Comparison of ENCODE assay signal across 10 cellular contexts in the genomic region with DNA sequence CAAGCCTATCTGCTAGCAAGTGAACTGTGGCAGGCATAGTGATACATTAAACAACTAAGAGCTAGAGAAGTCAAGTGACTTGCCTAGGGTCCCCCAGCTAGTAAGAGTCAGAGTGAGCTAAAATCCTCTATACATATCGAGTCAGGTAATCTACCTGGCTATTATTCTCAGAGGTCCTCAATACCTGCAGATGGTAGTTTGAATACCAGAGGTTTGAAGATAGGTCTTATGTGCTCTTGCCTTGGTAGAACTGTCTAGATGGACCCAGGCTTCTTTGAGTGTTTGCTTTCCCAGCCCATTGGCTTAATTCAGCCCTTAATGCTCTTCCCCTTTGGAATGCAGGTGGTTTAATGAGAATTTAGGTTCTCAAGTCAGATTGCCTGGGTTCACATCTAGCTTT. TPM values are rescaled to one million over a fixed set of nuclear protein-coding genes. Genes with fewer than 3 reads are reported as not detected.
A peak's percentile ranks its signal among the peaks of the same experiment; 100 is the strongest.
DNase-seq lines count a peak whose midpoint lies in the region; ATAC-seq and TF ChIP-seq lines count a peak whose summit lies in the region.
"Had no signal": no experiment of that assay in that cellular context is flagged by ENCODE, and none has a peak within 500 bp of the region (broad histone marks: within the 10 kb centered on the region; RNA-seq: fewer than 3 reads in every experiment).

No MANE protein-coding gene starts in this region.

- H3K9me3 Mint-ChIP-seq in activated naive CD8-positive, alpha-beta T cell (ENCODE audit: low read depth), result no peaks in the 10 kb centered on the region
- H3K9me3 Mint-ChIP-seq in memory B cell, result no peaks in the 10 kb centered on the region

- H3K36me3 Mint-ChIP-seq in activated naive CD8-positive, alpha-beta T cell, result peaks cover 5% of the 10 kb centered on the region
- peaks cover 4% of the 10 kb centered on the region for H3K36me3 Mint-ChIP-seq in memory B cell

- no peaks in the 10 kb centered on the region for H3K27me3 Mint-ChIP-seq in activated naive CD8-positive, alpha-beta T cell
- H3K27me3 Mint-ChIP-seq in memory B cell, result no peaks in the 10 kb centered on the region

- TF ChIP-seq POLR2A in gastrocnemius medialis (IDR thresholded peaks at IDR 0.05) (no peak), testis (IDR thresholded peaks at IDR 0.05) (no peak)

- DNase-seq in AG10803 (ENCODE audit: low read depth) (no peak), HFF-Myc (ENCODE audit: extremely low read depth, low read depth) (no peak), memory B cell (ENCODE audit: low spot score in 2 of 2) (no peak), gastrocnemius medialis (no peak), KG1 (lab: John Stamatoyannopoulos, UW) (no peak), testis (no peak)
- DNase-seq: cortex of kidney had no signal

- peaks cover 0 to 12% of the 10 kb centered on the region in 2 donors for H3K4me1 ChIP-seq in gastrocnemius medialis
- peaks cover 12% of the 10 kb centered on the region for H3K4me1 ChIP-seq in testis

- no peaks in the 10 kb centered on the region for H3K9me3 ChIP-seq in gastrocnemius medialis
- H3K9me3 ChIP-seq in testis, result no peaks in the 10 kb centered on the region

- H3K36me3 ChIP-seq in gastrocnemius medialis (peaks cover 0 to 18% of the 10 kb centered on the region in 2 donors), testis (ENCODE audit: low read depth, missing control alignments) (no peaks in the 10 kb centered on the region)

- no peak for TF ChIP-seq CTCF in AG10803 (conservative IDR thresholded peaks at IDR 0.05; ENCODE audit: low read length)
- no peak for TF ChIP-seq CTCF in HFF-Myc (IDR thresholded peaks at IDR 0.05; ENCODE audit: low read depth, low read length, missing control alignments)
- TF ChIP-seq CTCF in gastrocnemius medialis (IDR thresholded peaks at IDR 0.05 in 4 of 5, conservative IDR thresholded peaks at IDR 0.05 in 1 of 5), result no peak
- TF ChIP-seq CTCF in testis (IDR thresholded peaks at IDR 0.05), result no peak

- H3K4me1 Mint-ChIP-seq in activated naive CD8-positive, alpha-beta T cell (ENCODE audit: low read depth), result peaks cover 16% of the 10 kb centered on the region
- peaks cover 4% of the 10 kb centered on the region for H3K4me1 Mint-ChIP-seq in memory B cell

- H3K4me3 ChIP-seq in AG10803 (ENCODE audit: low read length) (peak overlapping the region; percentile 95; the same call in 1 of the 2 replicates), HFF-Myc (replicated peaks; ENCODE audit: low read depth, low read length) (peak overlapping the region; percentile 78), gastrocnemius medialis (peak overlapping the region in 1 of 4 donors; percentile 82), testis (no peak overlapping the region)

- H3K27me3 ChIP-seq in gastrocnemius medialis (no peaks in the 10 kb centered on the region), testis (no peaks in the 10 kb centered on the region)

- 85 to 87% methylated on average over 1 of the region's 1 CpG for WGBS in testis, 2 donors

- intact Hi-C loops in gastrocnemius medialis (cut with DNase I; ENCODE audit: low total_unique reads) (no loop called here), testis (cut with DNase I; ENCODE audit: low total_unique reads) (no loop called here)

- peak overlapping the region; percentile 89 for H3K4me3 Mint-ChIP-seq in activated naive CD8-positive, alpha-beta T cell
- H3K4me3 Mint-ChIP-seq in memory B cell, result peak overlapping the region; percentile 91

- ATAC-seq in memory B cell (ENCODE audit: low read depth) (no peak), gastrocnemius medialis (no peak), GM21619 (IDR thresholded peaks at IDR 0.05; ENCODE audit: unreplicated experiment) (no peak)

- in situ Hi-C loops in gastrocnemius medialis (cut with MboI; ENCODE audit: low sequenced_read_pairs in 4 of 4), result no loop called here

- peak overlapping the region; percentile 76 for H3K27ac Mint-ChIP-seq in activated naive CD8-positive, alpha-beta T cell
- peak overlapping the region; percentile 71 for H3K27ac Mint-ChIP-seq in memory B cell

- H3K27ac ChIP-seq in gastrocnemius medialis (no peak overlapping the region), testis (no peak overlapping the region)

RNA-seq across cellular contexts. Expression of a gene that starts 1.1 kb away (rescaled TPM):
- total RNA-seq in gastrocnemius medialis (10 to 100 TPM; 82.5 to 91.0 (median 89.2) TPM), testis (100 to 1,000 TPM; 337 to 338 TPM)
- 493 TPM for polyA plus RNA-seq in testis (ENCODE audit: insufficient read depth, low read depth, low replicate concordance)

RNA-seq across cellular contexts. Expression of a gene that starts 13.5 kb away (rescaled TPM):
- not detected for total RNA-seq in gastrocnemius medialis
- total RNA-seq in testis, result 10 to 100 TPM in 1 of 2 donors, 1 to 10 TPM in 1; 8.5 to 17.3 TPM
- polyA plus RNA-seq in testis (ENCODE audit: insufficient read depth, low read depth, low replicate concordance), result 47.2 TPM
- total RNA-seq: pulmonary artery endothelial cell had no signal

Comparison
In these comparisons a context has a peak if more than half of its experiments do, and no peak if none do; other contexts are left out.
1. H3K4me3 ChIP-seq: peak in AG10803 (single experiment) and HFF-Myc (single experiment); none in testis (0 of 2).
2. RNA of a gene that starts 13.5 kb away (total RNA-seq): 8.5 to 17.3 TPM in testis; not detected in gastrocnemius medialis; every median in the first group is over 4 times any median in the second.